22 cellular contexts compared by ENCODE assay signal in genomic region chr10:28928484-28928883, GRCh38.
DNase-seq lines count a peak whose midpoint lies in the region; ATAC-seq, FAIRE-seq and TF ChIP-seq lines count a peak whose summit lies in the region.
"Had no signal": no experiment of that assay in that cellular context is flagged by ENCODE, and none has a peak within 500 bp of the region (broad histone marks: within the 10 kb centered on the region; RNA-seq: fewer than 3 reads in every experiment).

No MANE protein-coding gene starts in this region.

- no peak overlapping the region for H3K4me2 ChIP-seq in trophoblast cell (ENCODE audit: low read length)
- H3K4me2 ChIP-seq: KMS-11 had no signal

- TF ChIP-seq CTCF in bronchial epithelial cell (IDR thresholded peaks at IDR 0.05; ENCODE audit: insufficient read depth, low read length, severe bottlenecking) (no peak), ascending aorta (IDR thresholded peaks at IDR 0.05) (no peak)

- H2AK5ac ChIP-seq in trophoblast cell (ENCODE audit: low read length), result no peak overlapping the region

- H3K27me3 ChIP-seq in bronchial epithelial cell (ENCODE audit: control insufficient read depth, insufficient read depth, low read length) (no peaks in the 10 kb centered on the region), trophoblast cell (ENCODE audit: insufficient read depth, low read length) (no peaks in the 10 kb centered on the region), ascending aorta (no peaks in the 10 kb centered on the region)
- H3K27me3 ChIP-seq: MG63, SJSA1 had no signal

- WGBS in trophoblast cell (ENCODE audit: extremely low coverage, insufficient coverage, insufficient read length), result no CpG with 5 or more reads among the region's 2 CpGs

- H2BK120ac ChIP-seq in trophoblast cell (ENCODE audit: insufficient read depth, low read length, poor library complexity), result no peak overlapping the region

- H3K9me3 ChIP-seq in trophoblast cell (ENCODE audit: insufficient read depth, low read depth, low read length) (no peaks in the 10 kb centered on the region), ascending aorta (no peaks in the 10 kb centered on the region)
- H3K9me3 ChIP-seq: SJSA1 had no signal

- H2BK12ac ChIP-seq in trophoblast cell (ENCODE audit: low read length), result no peak overlapping the region

- no peak overlapping the region for H3K14ac ChIP-seq in trophoblast cell (ENCODE audit: low read length)

- no peak overlapping the region for H3K23ac ChIP-seq in trophoblast cell (ENCODE audit: low read length)

- no peak overlapping the region for H2AFZ ChIP-seq in trophoblast cell (ENCODE audit: insufficient read depth, low read length, poor library complexity)
- H2AFZ ChIP-seq: GM23248 had no signal

- DNase-seq in SIG-M5 treated with dmso at 0.1 percent for 504 hours (lab: John Stamatoyannopoulos, UW; ENCODE audit: unreplicated experiment), result peak; percentile 0
- DNase-seq in SIG-M5 (lab: John Stamatoyannopoulos, UW), result no peak
- DNase-seq in HT-29 (ENCODE audit: low spot score), result peak; percentile 15
- DNase-seq in bronchial epithelial cell (ENCODE audit: low read depth), result peak; percentile 63
- DNase-seq in trophoblast cell, result no peak
- DNase-seq in ascending aorta (ENCODE audit: low spot score in 2 of 2), result no peak
- DNase-seq in putamen (ENCODE audit: low spot score), result no peak
- DNase-seq: C1 segment of cervical spinal cord, DMS 273 treated with DMSO at 0.1 percent for 48 hours, GM23248, MG63, NCI-H1092, NCI-H1694 treated with DMSO at 0.1 percent for 48 hours, NCI-H2107, NCI-H2227 treated with DMSO at 0.1 percent for 48 hours, NCI-H526, OCI-M1, RPMI8226, SW 1271 had no signal

- H4K8ac ChIP-seq in trophoblast cell (ENCODE audit: low read depth, low read length), result no peak overlapping the region

- no peak overlapping the region for H4K12ac ChIP-seq in trophoblast cell (ENCODE audit: low read depth, low read length)

- H3K18ac ChIP-seq in trophoblast cell (ENCODE audit: low read length), result no peak overlapping the region

- no peak for FAIRE-seq in bronchial epithelial cell (lab: Jason Lieb, UNC)

- H3K79me1 ChIP-seq in trophoblast cell (ENCODE audit: low read length), result no peaks in the 10 kb centered on the region

- peak overlapping the region; percentile 6 for H4K91ac ChIP-seq in trophoblast cell (ENCODE audit: low read depth, low read length)

- no peak overlapping the region for H3K4me3 ChIP-seq in bronchial epithelial cell (ENCODE audit: low read depth, low read length)
- no peak overlapping the region for H3K4me3 ChIP-seq in trophoblast cell (ENCODE audit: low read depth, low read length)
- H3K4me3 ChIP-seq in ascending aorta, result no peak overlapping the region
- H3K4me3 ChIP-seq: GM23248, MG63, SJSA1 had no signal

- intact Hi-C loops in ascending aorta (cut with DNase I), result no loop called here

- H3K4me1 ChIP-seq in trophoblast cell (ENCODE audit: control insufficient read depth in 1 of 2, insufficient read depth in 2 of 2, low read length in 2 of 2) (no peaks in the 10 kb centered on the region), ascending aorta (peaks cover 0 to 3% of the 10 kb centered on the region in 2 donors)

- H3K9ac ChIP-seq in trophoblast cell (ENCODE audit: low read length), result no peak overlapping the region
- H3K9ac ChIP-seq: GM23248, KMS-11 had no signal

- H3K79me2 ChIP-seq in trophoblast cell (ENCODE audit: control insufficient read depth, insufficient read depth, low read length, poor library complexity), result no peaks in the 10 kb centered on the region

- no peak overlapping the region for H3K4ac ChIP-seq in trophoblast cell (ENCODE audit: low read depth, low read length)

- H3K27ac ChIP-seq in trophoblast cell (ENCODE audit: low read depth, low read length) (no peak overlapping the region), ascending aorta (no peak overlapping the region)
- H3K27ac ChIP-seq: GM23248, KMS-11, SJSA1 had no signal

- no peak overlapping the region for H2BK5ac ChIP-seq in trophoblast cell (ENCODE audit: low read depth, low read length, poor library complexity)

- ATAC-seq in HG03520 (IDR thresholded peaks at IDR 0.05; ENCODE audit: unreplicated experiment), result no peak

- H3K36me3 ChIP-seq in bronchial epithelial cell (ENCODE audit: control insufficient read depth, insufficient read depth, low read length) (no peaks in the 10 kb centered on the region), trophoblast cell (ENCODE audit: control insufficient read depth in 1 of 2, insufficient read depth in 2 of 2, low read length in 2 of 2) (no peaks in the 10 kb centered on the region), ascending aorta (no peaks in the 10 kb centered on the region)
- H3K36me3 ChIP-seq: MG63, SJSA1 had no signal

Comparison
In these comparisons a context has a peak if more than half of its experiments do, and no peak if none do; other contexts are left out.
1. DNase-seq: peak in SIG-M5 treated with dmso at 0.1 percent for 504 hours (single experiment), HT-29 (single experiment) and bronchial epithelial cell (single experiment); none in SIG-M5 (single experiment), trophoblast cell (0 of 2), ascending aorta (0 of 2) and putamen (single experiment).